In genomic region chr14:78074546-78074945, GRCh38 we compare ENCODE assay signal across 17 cellular contexts.
DNase-seq lines count a peak whose midpoint lies in the region; ATAC-seq and TF ChIP-seq lines count a peak whose summit lies in the region.
"Had no signal": no experiment of that assay in that cellular context is flagged by ENCODE, and none has a peak within 500 bp of the region (broad histone marks: within the 10 kb centered on the region; RNA-seq: fewer than 3 reads in every experiment).

No MANE protein-coding gene starts in this region.

- H3K27ac Mint-ChIP-seq in activated CD8-positive, alpha-beta T cell treated with anti-CD3 and anti-CD28 coated beads for 36 hours: no peak overlapping the region
- H3K27ac Mint-ChIP-seq: activated B cell treated with CpG ODN at 0.5 μM for 24 hours; activated CD4-positive, alpha-beta memory T cell treated with anti-CD3 and anti-CD28 coated beads for 36 hours; dendritic cell treated with granulocyte-macrophage colony-stimulating factor and Interleukin-4, amounts not matched to agents 40 ng/mL and 50 ng/mL, for 4 days had no signal

- no peaks in the 10 kb centered on the region for H3K27me3 Mint-ChIP-seq in activated CD8-positive, alpha-beta T cell treated with anti-CD3 and anti-CD28 coated beads for 36 hours
- H3K27me3 Mint-ChIP-seq: dendritic cell treated with granulocyte-macrophage colony-stimulating factor and Interleukin-4, amounts not matched to agents 40 ng/mL and 50 ng/mL, for 4 days had no signal

- H3K4me1 Mint-ChIP-seq in activated CD8-positive, alpha-beta T cell treated with anti-CD3 and anti-CD28 coated beads for 36 hours (ENCODE audit: low read depth): no peaks in the 10 kb centered on the region
- H3K4me1 Mint-ChIP-seq: activated B cell treated with CpG ODN at 0.5 μM for 24 hours had no signal

- TF ChIP-seq CTCF in activated CD8-positive, alpha-beta T cell treated with anti-CD3 and anti-CD28 coated beads for 36 hours (IDR thresholded peaks at IDR 0.05): no peak

- ATAC-seq in Right ventricle myocardium superior (ENCODE audit: poor library complexity) (peak; percentile 57), left cardiac atrium (no peak), HG03521 (IDR thresholded peaks at IDR 0.05; ENCODE audit: unreplicated experiment) (no peak)
- ATAC-seq in activated CD8-positive, alpha-beta T cell treated with anti-CD3 and anti-CD28 coated beads for 36 hours: no peak

- CTCF ChIA-PET in activated CD8-positive, alpha-beta T cell treated with anti-CD3 and anti-CD28 coated beads for 36 hours (lab: Charles Lee): no interaction called here

- H3K4me3 Mint-ChIP-seq in activated CD8-positive, alpha-beta T cell treated with anti-CD3 and anti-CD28 coated beads for 36 hours: no peak overlapping the region
- H3K4me3 Mint-ChIP-seq: activated B cell treated with CpG ODN at 0.5 μM for 24 hours; activated CD4-positive, alpha-beta memory T cell treated with anti-CD3 and anti-CD28 coated beads for 36 hours; dendritic cell treated with granulocyte-macrophage colony-stimulating factor and Interleukin-4, amounts not matched to agents 40 ng/mL and 50 ng/mL, for 4 days had no signal

- H3K36me3 Mint-ChIP-seq in activated CD8-positive, alpha-beta T cell treated with anti-CD3 and anti-CD28 coated beads for 36 hours (ENCODE audit: low read depth): no peaks in the 10 kb centered on the region
- H3K36me3 Mint-ChIP-seq: activated CD4-positive, alpha-beta memory T cell treated with anti-CD3 and anti-CD28 coated beads for 36 hours had no signal

- intact Hi-C loops in Right ventricle myocardium superior (cut with DNase I): no loop called here
- intact Hi-C loops in left cardiac atrium (cut with DNase I): no loop called here
- intact Hi-C loops in activated CD8-positive, alpha-beta T cell treated with anti-CD3 and anti-CD28 coated beads for 36 hours (cut with micrococcal nuclease): no loop called here

- peak; percentile 45 for DNase-seq in Right ventricle myocardium superior
- DNase-seq in left cardiac atrium: no peak
- peak; percentile 74 for DNase-seq in NCI-H510A (lab: John Stamatoyannopoulos, UW)
- peak in 29 of 51 donors; percentile 1 to 60 (median 13) for DNase-seq in hypothalamus (lab: John Stamatoyannopoulos, UW)
- DNase-seq in DMS114 treated with DMSO at 0.1 percent for 48 hours (lab: John Stamatoyannopoulos, UW; ENCODE audit: unreplicated experiment): no peak
- no peak for DNase-seq in activated CD8-positive, alpha-beta T cell treated with anti-CD3 and anti-CD28 coated beads for 36 hours
- no peak for DNase-seq in inferior parietal cortex (ENCODE audit: extremely low spot score)
- DNase-seq: activated B cell treated with CpG ODN at 0.5 μM for 24 hours; activated CD4-positive, alpha-beta memory T cell treated with anti-CD3 and anti-CD28 coated beads for 36 hours; islet precursor cell; KBM-7; NCI-H2171 treated with DMSO at 0.1 percent for 48 hours; NK-92 treated with Interleukin-12 subunit alpha and Interleukin-12 subunit beta, amount 100 ng/mL, for 24 hours; Peyer's patch; T-helper 9 cell had no signal

- POLR2A ChIA-PET in activated CD8-positive, alpha-beta T cell treated with anti-CD3 and anti-CD28 coated beads for 36 hours (lab: Charles Lee): interaction anchor here (0.6 kb wide), 1 partner anchor 446 kb away, joined by 3 read pairs; no protein-coding TSS in a partner anchor

- no peaks in the 10 kb centered on the region for H3K9me3 Mint-ChIP-seq in activated CD8-positive, alpha-beta T cell treated with anti-CD3 and anti-CD28 coated beads for 36 hours
- H3K9me3 Mint-ChIP-seq: activated B cell treated with CpG ODN at 0.5 μM for 24 hours; activated CD4-positive, alpha-beta memory T cell treated with anti-CD3 and anti-CD28 coated beads for 36 hours; dendritic cell treated with granulocyte-macrophage colony-stimulating factor and Interleukin-4, amounts not matched to agents 40 ng/mL and 50 ng/mL, for 4 days had no signal

Comparison
In these comparisons a context has a peak if more than half of its experiments do, and no peak if none do; other contexts are left out.
1. DNase-seq: peak in Right ventricle myocardium superior (single experiment), NCI-H510A (single experiment) and hypothalamus (29 of 51); none in left cardiac atrium (single experiment), DMS114 treated with DMSO at 0.1 percent for 48 hours (single experiment), activated CD8-positive, alpha-beta T cell treated with anti-CD3 and anti-CD28 coated beads for 36 hours (single experiment) and inferior parietal cortex (single experiment).